1 cellular context compared by ENCODE assay signal in genomic region chr1:45499415-45499769, GRCh38.
A peak's percentile ranks its signal among the peaks of the same experiment; 100 is the strongest.
TF ChIP-seq lines count a peak whose summit lies in the region.

No MANE protein-coding gene starts in this region.

TF ChIP-seq in K562, 482 proteins besides CTCF, POLR2A, EP300 and RAD21 (continued from another document):
- TF ChIP-seq, protein P1, sequence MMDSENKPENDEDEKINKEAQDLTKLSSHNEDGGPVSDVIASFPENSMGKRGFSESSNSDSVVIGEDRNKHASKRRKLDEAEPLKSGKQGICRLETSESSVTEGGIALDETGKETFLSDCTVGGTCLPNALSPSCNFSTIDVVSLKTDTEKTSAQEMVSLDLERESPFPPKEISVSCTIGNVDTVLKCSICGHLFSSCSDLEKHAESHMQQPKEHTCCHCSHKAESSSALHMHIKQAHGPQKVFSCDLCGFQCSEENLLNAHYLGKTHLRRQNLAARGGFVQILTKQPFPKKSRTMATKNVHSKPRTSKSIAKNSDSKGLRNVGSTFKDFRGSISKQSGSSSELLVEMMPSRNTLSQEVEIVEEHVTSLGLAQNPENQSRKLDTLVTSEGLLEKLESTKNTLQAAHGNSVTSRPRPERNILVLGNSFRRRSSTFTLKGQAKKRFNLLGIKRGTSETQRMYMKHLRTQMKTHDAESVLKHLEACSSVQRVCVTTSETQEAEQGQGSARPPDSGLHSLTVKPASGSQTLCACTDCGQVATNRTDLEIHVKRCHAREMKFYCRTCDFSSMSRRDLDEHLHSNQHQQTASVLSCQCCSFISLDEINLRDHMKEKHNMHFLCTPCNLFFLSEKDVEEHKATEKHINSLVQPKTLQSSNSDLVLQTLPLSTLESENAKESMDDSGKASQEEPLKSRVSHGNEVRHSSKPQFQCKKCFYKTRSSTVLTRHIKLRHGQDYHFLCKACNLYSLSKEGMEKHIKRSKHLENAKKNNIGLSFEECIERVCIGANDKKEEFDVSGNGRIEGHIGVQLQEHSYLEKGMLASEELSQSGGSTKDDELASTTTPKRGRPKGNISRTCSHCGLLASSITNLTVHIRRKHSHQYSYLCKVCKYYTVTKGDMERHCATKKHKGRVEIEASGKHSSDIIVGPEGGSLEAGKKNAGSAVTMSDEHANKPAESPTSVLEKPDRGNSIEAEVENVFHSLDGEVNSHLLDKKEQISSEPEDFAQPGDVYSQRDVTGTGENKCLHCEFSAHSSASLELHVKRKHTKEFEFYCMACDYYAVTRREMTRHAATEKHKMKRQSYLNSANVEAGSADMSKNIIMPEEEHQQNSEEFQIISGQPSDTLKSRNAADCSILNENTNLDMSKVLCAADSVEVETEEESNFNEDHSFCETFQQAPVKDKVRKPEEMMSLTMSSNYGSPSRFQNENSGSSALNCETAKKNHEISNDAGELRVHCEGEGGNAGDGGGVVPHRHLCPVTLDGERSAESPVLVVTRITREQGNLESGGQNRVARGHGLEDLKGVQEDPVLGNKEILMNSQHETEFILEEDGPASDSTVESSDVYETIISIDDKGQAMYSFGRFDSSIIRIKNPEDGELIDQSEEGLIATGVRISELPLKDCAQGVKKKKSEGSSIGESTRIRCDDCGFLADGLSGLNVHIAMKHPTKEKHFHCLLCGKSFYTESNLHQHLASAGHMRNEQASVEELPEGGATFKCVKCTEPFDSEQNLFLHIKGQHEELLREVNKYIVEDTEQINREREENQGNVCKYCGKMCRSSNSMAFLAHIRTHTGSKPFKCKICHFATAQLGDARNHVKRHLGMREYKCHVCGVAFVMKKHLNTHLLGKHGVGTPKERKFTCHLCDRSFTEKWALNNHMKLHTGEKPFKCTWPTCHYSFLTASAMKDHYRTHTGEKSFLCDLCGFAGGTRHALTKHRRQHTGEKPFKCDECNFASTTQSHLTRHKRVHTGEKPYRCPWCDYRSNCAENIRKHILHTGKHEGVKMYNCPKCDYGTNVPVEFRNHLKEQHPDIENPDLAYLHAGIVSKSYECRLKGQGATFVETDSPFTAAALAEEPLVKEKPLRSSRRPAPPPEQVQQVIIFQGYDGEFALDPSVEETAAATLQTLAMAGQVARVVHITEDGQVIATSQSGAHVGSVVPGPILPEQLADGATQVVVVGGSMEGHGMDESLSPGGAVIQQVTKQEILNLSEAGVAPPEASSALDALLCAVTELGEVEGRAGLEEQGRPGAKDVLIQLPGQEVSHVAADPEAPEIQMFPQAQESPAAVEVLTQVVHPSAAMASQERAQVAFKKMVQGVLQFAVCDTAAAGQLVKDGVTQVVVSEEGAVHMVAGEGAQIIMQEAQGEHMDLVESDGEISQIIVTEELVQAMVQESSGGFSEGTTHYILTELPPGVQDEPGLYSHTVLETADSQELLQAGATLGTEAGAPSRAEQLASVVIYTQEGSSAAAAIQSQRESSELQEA (IDR thresholded peaks at IDR 0.05; ENCODE audit: low read depth) = 0 out of 2 replicates have a peak, but pooled peaks have one; percentile 25
- no peak for TF ChIP-seq RHOXF2B (CRISPR knock-in tag; conservative IDR thresholded peaks at IDR 0.05)
- TF ChIP-seq SMARCA4 (IDR thresholded peaks at IDR 0.05) = peak; percentile 64
- peak; percentile 52; the same call in 1 of the 2 replicates for TF ChIP-seq SMARCE1 (IDR thresholded peaks at IDR 0.05)
- no peak for TF ChIP-seq FOXK1 (CRISPR knock-in tag; IDR thresholded peaks at IDR 0.05; ENCODE audit: borderline replicate concordance)
- TF ChIP-seq BRD9 (IDR thresholded peaks at IDR 0.05; ENCODE audit: low read depth, partially characterized antibody) = peak; percentile 48
- TF ChIP-seq STAT5A (IDR thresholded peaks at IDR 0.05; ENCODE audit: borderline replicate concordance, low read length) = no peak
- TF ChIP-seq KDM2B (CRISPR knock-in tag; IDR thresholded peaks at IDR 0.05) = peak; percentile 8; the same call in 1 of the 2 replicates
- peak in 1 of 2 experiments; percentile 28; a peak in 1 of 4 replicates for TF ChIP-seq HDAC1 (IDR thresholded peaks at IDR 0.05)
- peak; percentile 92; the same call in 1 of the 2 replicates for TF ChIP-seq ZNF830 (CRISPR knock-in tag; IDR thresholded peaks at IDR 0.05)
- TF ChIP-seq, protein P2, sequence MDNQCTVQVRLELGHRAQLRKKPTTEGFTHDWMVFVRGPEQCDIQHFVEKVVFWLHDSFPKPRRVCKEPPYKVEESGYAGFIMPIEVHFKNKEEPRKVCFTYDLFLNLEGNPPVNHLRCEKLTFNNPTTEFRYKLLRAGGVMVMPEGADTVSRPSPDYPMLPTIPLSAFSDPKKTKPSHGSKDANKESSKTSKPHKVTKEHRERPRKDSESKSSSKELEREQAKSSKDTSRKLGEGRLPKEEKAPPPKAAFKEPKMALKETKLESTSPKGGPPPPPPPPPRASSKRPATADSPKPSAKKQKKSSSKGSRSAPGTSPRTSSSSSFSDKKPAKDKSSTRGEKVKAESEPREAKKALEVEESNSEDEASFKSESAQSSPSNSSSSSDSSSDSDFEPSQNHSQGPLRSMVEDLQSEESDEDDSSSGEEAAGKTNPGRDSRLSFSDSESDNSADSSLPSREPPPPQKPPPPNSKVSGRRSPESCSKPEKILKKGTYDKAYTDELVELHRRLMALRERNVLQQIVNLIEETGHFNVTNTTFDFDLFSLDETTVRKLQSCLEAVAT (IDR thresholded peaks at IDR 0.05) = peak; percentile 14 to 31; a peak in 1 of 4 replicates
- TF ChIP-seq, protein P3, sequence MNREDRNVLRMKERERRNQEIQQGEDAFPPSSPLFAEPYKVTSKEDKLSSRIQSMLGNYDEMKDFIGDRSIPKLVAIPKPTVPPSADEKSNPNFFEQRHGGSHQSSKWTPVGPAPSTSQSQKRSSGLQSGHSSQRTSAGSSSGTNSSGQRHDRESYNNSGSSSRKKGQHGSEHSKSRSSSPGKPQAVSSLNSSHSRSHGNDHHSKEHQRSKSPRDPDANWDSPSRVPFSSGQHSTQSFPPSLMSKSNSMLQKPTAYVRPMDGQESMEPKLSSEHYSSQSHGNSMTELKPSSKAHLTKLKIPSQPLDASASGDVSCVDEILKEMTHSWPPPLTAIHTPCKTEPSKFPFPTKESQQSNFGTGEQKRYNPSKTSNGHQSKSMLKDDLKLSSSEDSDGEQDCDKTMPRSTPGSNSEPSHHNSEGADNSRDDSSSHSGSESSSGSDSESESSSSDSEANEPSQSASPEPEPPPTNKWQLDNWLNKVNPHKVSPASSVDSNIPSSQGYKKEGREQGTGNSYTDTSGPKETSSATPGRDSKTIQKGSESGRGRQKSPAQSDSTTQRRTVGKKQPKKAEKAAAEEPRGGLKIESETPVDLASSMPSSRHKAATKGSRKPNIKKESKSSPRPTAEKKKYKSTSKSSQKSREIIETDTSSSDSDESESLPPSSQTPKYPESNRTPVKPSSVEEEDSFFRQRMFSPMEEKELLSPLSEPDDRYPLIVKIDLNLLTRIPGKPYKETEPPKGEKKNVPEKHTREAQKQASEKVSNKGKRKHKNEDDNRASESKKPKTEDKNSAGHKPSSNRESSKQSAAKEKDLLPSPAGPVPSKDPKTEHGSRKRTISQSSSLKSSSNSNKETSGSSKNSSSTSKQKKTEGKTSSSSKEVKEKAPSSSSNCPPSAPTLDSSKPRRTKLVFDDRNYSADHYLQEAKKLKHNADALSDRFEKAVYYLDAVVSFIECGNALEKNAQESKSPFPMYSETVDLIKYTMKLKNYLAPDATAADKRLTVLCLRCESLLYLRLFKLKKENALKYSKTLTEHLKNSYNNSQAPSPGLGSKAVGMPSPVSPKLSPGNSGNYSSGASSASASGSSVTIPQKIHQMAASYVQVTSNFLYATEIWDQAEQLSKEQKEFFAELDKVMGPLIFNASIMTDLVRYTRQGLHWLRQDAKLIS (CRISPR knock-in tag; IDR thresholded peaks at IDR 0.05) = no peak
- no peak for TF ChIP-seq CEBPG (CRISPR knock-in tag; IDR thresholded peaks at IDR 0.05)
- TF ChIP-seq CEBPG (tag; conservative IDR thresholded peaks at IDR 0.05 in 1 of 2, IDR thresholded peaks at IDR 0.05 in 1 of 2) = no peak
- TF ChIP-seq POU5F1 (IDR thresholded peaks at IDR 0.05; ENCODE audit: borderline replicate concordance, low read depth, low read length, partially characterized antibody) = no peak
- peak; percentile 60 for TF ChIP-seq SNRNP70 (optimal IDR thresholded peaks at IDR 0.05; ENCODE audit: low read depth, low read length)
TF ChIP-seq in K562: peak in this region for 19.
